In the genomic region with DNA sequence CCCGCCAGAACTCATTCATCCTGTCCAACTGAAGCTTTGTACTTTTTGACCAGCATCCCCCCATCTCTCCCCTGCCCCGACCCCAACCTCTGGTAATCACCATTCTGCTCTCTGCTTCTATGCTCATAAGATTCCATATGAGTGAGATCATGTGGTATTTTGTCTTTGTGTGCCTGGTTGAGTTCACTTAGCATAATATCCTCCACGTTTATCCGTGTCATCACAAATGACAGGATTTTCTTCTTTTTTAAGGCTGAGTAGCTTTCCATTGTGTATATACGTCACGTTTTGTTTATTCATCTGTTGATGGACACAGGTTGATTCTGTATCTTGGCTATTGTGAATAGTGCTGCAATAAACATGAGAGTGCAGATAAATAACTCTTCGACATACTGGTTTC, we compare ENCODE assay signal across 19 cellular contexts.
DNase-seq lines count a peak whose midpoint lies in the region; ATAC-seq and TF ChIP-seq lines count a peak whose summit lies in the region.
"Had no signal": no experiment of that assay in that cellular context is flagged by ENCODE, and none has a peak within 500 bp of the region (broad histone marks: within the 10 kb centered on the region; RNA-seq: fewer than 3 reads in every experiment).

No MANE protein-coding gene starts in this region.

- H3K4me1 ChIP-seq in KMS-11 (ENCODE audit: low read depth, poor library complexity, severe bottlenecking) (peaks cover 20% of the 10 kb centered on the region), adipocyte (ENCODE audit: control insufficient read depth, insufficient read depth, low read length) (no peaks in the 10 kb centered on the region), neural progenitor cell (peaks cover 6% of the 10 kb centered on the region)

- H3K9me3 Mint-ChIP-seq in nephron (no peaks in the 10 kb centered on the region), neural progenitor cell (no peaks in the 10 kb centered on the region)
- H3K9me3 Mint-ChIP-seq: endodermal cell had no signal

- H3K27ac Mint-ChIP-seq in nephron = peak overlapping the region; percentile 9 to 53 (median 32)
- H3K27ac Mint-ChIP-seq in neural progenitor cell = no peak overlapping the region
- H3K27ac Mint-ChIP-seq: endodermal cell had no signal

- H3K27me3 ChIP-seq in KMS-11 (ENCODE audit: insufficient read depth, low read depth) (no peaks in the 10 kb centered on the region), adipocyte (replicated peaks; ENCODE audit: control insufficient read depth, insufficient read depth, low read length) (no peaks in the 10 kb centered on the region), neural progenitor cell (no peaks in the 10 kb centered on the region)
- H3K27me3 ChIP-seq: spleen, upper lobe of left lung had no signal

- no peaks in the 10 kb centered on the region for H3K79me2 ChIP-seq in KMS-11 (ENCODE audit: insufficient read depth, low read depth)
- no peaks in the 10 kb centered on the region for H3K79me2 ChIP-seq in neural progenitor cell (ENCODE audit: low read depth)

- H3K27me3 Mint-ChIP-seq in nephron (ENCODE audit: low read depth) (peaks cover 4% of the 10 kb centered on the region), neural progenitor cell (ENCODE audit: insufficient read depth, low read depth) (peaks cover 9% of the 10 kb centered on the region)

- no peaks in the 10 kb centered on the region for H3F3A ChIP-seq in neural progenitor cell (ENCODE audit: low read depth)

- H3K4me1 Mint-ChIP-seq in nephron (peaks cover 76% of the 10 kb centered on the region), neural progenitor cell (peaks cover 40% of the 10 kb centered on the region)

- no peaks in the 10 kb centered on the region for H4K20me1 ChIP-seq in KMS-11 (ENCODE audit: insufficient read depth)
- H4K20me1 ChIP-seq in neural progenitor cell (ENCODE audit: low read depth) = no peaks in the 10 kb centered on the region

- peak overlapping the region; percentile 5; the same call in 1 of the 2 replicates for H3K4me2 ChIP-seq in KMS-11
- H3K4me2 ChIP-seq in neural progenitor cell = no peak overlapping the region

- H3K9me3 ChIP-seq in adipocyte (ENCODE audit: control insufficient read depth, low read length) (no peaks in the 10 kb centered on the region), neural progenitor cell (ENCODE audit: low read depth) (no peaks in the 10 kb centered on the region)
- H3K9me3 ChIP-seq: spleen, upper lobe of left lung had no signal

- H3K36me3 Mint-ChIP-seq in nephron (ENCODE audit: low read depth) = no peaks in the 10 kb centered on the region
- H3K36me3 Mint-ChIP-seq in neural progenitor cell = no peaks in the 10 kb centered on the region

- no peak overlapping the region for H2AFZ ChIP-seq in KMS-11 (ENCODE audit: low read depth)
- no peak overlapping the region for H2AFZ ChIP-seq in neural progenitor cell (replicated peaks)

- H3K9ac ChIP-seq in KMS-11 = no peak overlapping the region
- no peak overlapping the region for H3K9ac ChIP-seq in adipocyte (ENCODE audit: low read length)
- H3K9ac ChIP-seq in neural progenitor cell = no peak overlapping the region

- ATAC-seq in GM18867 (IDR thresholded peaks at IDR 0.05; ENCODE audit: unreplicated experiment) = no peak
- ATAC-seq: left lobe of liver had no signal

- H3K4me3 ChIP-seq in KMS-11 (IDR thresholded peaks at IDR 0.05; ENCODE audit: insufficient read depth, low read depth, low read length) (no peak overlapping the region), adipocyte (ENCODE audit: low read length) (no peak overlapping the region), neural progenitor cell (no peak overlapping the region)
- H3K4me3 ChIP-seq: spleen, upper lobe of left lung had no signal

- H3K27ac ChIP-seq in KMS-11 (no peak overlapping the region), neural progenitor cell (no peak overlapping the region)
- H3K27ac ChIP-seq: spleen, upper lobe of left lung had no signal

- peak; percentile 11 for DNase-seq in DMS53 (lab: John Stamatoyannopoulos, UW)
- DNase-seq in DMS53 treated with DMSO at 0.1 percent for 48 hours (lab: John Stamatoyannopoulos, UW; ENCODE audit: unreplicated experiment) = no peak
- DNase-seq in adipocyte (ENCODE audit: low read depth) = peak; percentile 7
- DNase-seq in islet precursor cell = no peak
- DNase-seq in neural progenitor cell (ENCODE audit: low spot score) = no peak
- DNase-seq: activated CD4-positive, CD25-positive, alpha-beta regulatory T cell treated with anti-CD3 and anti-CD28 coated beads, Interleukin-2, amount 50 U/mL, for 72 hours; activated naive CD4-positive, alpha-beta T cell treated with anti-CD3 and anti-CD28 coated beads, Interleukin-2, amount 50 U/mL, for 16 hours; aorta; endodermal cell; GOT3; NCI-H187; NCI-H446 treated with DMSO at 0.1 percent for 48 hours; Right ventricle myocardium superior; spleen; upper lobe of left lung had no signal

- H3K36me3 ChIP-seq in KMS-11 (ENCODE audit: insufficient read depth) = no peaks in the 10 kb centered on the region
- H3K36me3 ChIP-seq in adipocyte (ENCODE audit: control insufficient read depth, insufficient read depth, low read length, severe bottlenecking) = no peaks in the 10 kb centered on the region
- no peaks in the 10 kb centered on the region for H3K36me3 ChIP-seq in neural progenitor cell
- H3K36me3 ChIP-seq: upper lobe of left lung had no signal

- TF ChIP-seq CTCF in KMS-11 (conservative IDR thresholded peaks at IDR 0.05; ENCODE audit: low read depth, low read length) (no peak), nephron (IDR thresholded peaks at IDR 0.05; ENCODE audit: unreplicated experiment in 3 of 3) (no peak), neural progenitor cell (IDR thresholded peaks at IDR 0.05) (no peak)

- H3K4me3 Mint-ChIP-seq in nephron = no peak overlapping the region
- no peak overlapping the region for H3K4me3 Mint-ChIP-seq in neural progenitor cell
- H3K4me3 Mint-ChIP-seq: endodermal cell had no signal

Comparison
In these comparisons a context has a peak if more than half of its experiments do, and no peak if none do; other contexts are left out.
1. DNase-seq: peak in DMS53 (single experiment) and adipocyte (single experiment); none in DMS53 treated with DMSO at 0.1 percent for 48 hours (single experiment), islet precursor cell (single experiment) and neural progenitor cell (single experiment).